13 cellular contexts compared by ENCODE assay signal in genomic region chr18:37483221-37483971, GRCh38.
A peak's percentile ranks its signal among the peaks of the same experiment; 100 is the strongest.
DNase-seq lines count a peak whose midpoint lies in the region; ATAC-seq, FAIRE-seq and TF ChIP-seq lines count a peak whose summit lies in the region.
"Had no signal": no experiment of that assay in that cellular context is flagged by ENCODE, and none has a peak within 500 bp of the region (broad histone marks: within the 10 kb centered on the region; RNA-seq: fewer than 3 reads in every experiment).

No MANE protein-coding gene starts in this region.

- no peak overlapping the region for H3K4me3 ChIP-seq in DND-41 (ENCODE audit: low read depth in 1 of 2, low read length in 2 of 2)
- H3K4me3 ChIP-seq in GM12878 = no peak overlapping the region
- H3K4me3 ChIP-seq in uterus = no peak overlapping the region
- H3K4me3 ChIP-seq in sigmoid colon = no peak overlapping the region

- TF ChIP-seq EP300 in Ishikawa (IDR thresholded peaks at IDR 0.05; ENCODE audit: borderline replicate concordance) (no peak), GM12878 (IDR thresholded peaks at IDR 0.05; ENCODE audit: borderline replicate concordance in 1 of 2, control insufficient read depth in 1 of 2, low read depth in 2 of 2, low read length in 2 of 2) (no peak), sigmoid colon (IDR thresholded peaks at IDR 0.05) (no peak)

- SMC1A ChIA-PET in GM12878 (lab: Charles Lee; ENCODE audit: uncharacterized antibody, unreplicated experiment) = interaction anchor here (0.6 kb wide), 1 partner anchor 1275 kb away, joined by 3 read pairs; no protein-coding TSS in a partner anchor

- 45% methylated on average over 12 of the region's 12 CpGs for WGBS in GM12878 (ENCODE audit: insufficient coverage, insufficient replicate concordance, low lambda C conversion rate, missing lambda C conversion rate)
- 21 to 28% methylated on average over 12 of the region's 12 CpGs for WGBS in sigmoid colon, 2 donors

- H3K27me3 Mint-ChIP-seq in natural killer cell (ENCODE audit: low read depth in 2 of 2) = peaks cover 44 to 47% of the 10 kb centered on the region in 2 donors
- H3K27me3 Mint-ChIP-seq in activated T-cell treated with anti-CD3 and anti-CD28 coated beads, Interleukin-2, amount 50 U/mL, for 72 hours (ENCODE audit: low read depth) = peaks cover 58% of the 10 kb centered on the region

- ATAC-seq in DND-41 (ENCODE audit: insufficient read depth, low read depth) = peak; percentile 95
- no peak for ATAC-seq in GM12878
- ATAC-seq in natural killer cell = no peak
- ATAC-seq in activated T-cell treated with anti-CD3 and anti-CD28 coated beads, Interleukin-2, amount 50 U/mL, for 72 hours (replicated peaks in 1 of 2) = no peak

- no peak for TF ChIP-seq CTCF in DND-41 (IDR thresholded peaks at IDR 0.05; ENCODE audit: borderline replicate concordance, extremely low read depth, low read length, poor library complexity, severe bottlenecking)
- TF ChIP-seq CTCF in GM12878 (IDR thresholded peaks at IDR 0.05 in 2 of 3, conservative IDR thresholded peaks at IDR 0.05 in 1 of 3; ENCODE audit: control insufficient read depth in 2 of 3, extremely low read depth in 1 of 3, insufficient read depth in 1 of 3, low read depth in 3 of 3, low read length in 3 of 3) = no peak
- TF ChIP-seq CTCF in natural killer cell (IDR thresholded peaks at IDR 0.05) = no peak
- TF ChIP-seq CTCF in uterus (IDR thresholded peaks at IDR 0.05) = no peak
- no peak for TF ChIP-seq CTCF in sigmoid colon (IDR thresholded peaks at IDR 0.05)

- H4K20me1 ChIP-seq in DND-41 (ENCODE audit: insufficient read depth, low read length) = peaks cover 3% of the 10 kb centered on the region; the same call in 1 of the 2 replicates
- H4K20me1 ChIP-seq in GM12878 (ENCODE audit: control insufficient read depth, insufficient read depth) = no peaks in the 10 kb centered on the region

- H3K4me3 Mint-ChIP-seq in natural killer cell = no peak overlapping the region
- H3K4me3 Mint-ChIP-seq in activated T-cell treated with anti-CD3 and anti-CD28 coated beads, Interleukin-2, amount 50 U/mL, for 72 hours = no peak overlapping the region
- H3K4me3 Mint-ChIP-seq: stimulated activated naive CD8-positive, alpha-beta T cell treated with anti-CD3 and anti-CD28 coated beads, Interleukin-15, Interleukin-2, amounts not matched to agents 100 ng/mL and 50 ng/mL, for 24 hours had no signal

- H3K4me1 ChIP-seq in DND-41 (ENCODE audit: insufficient read depth, low read length) (peaks cover 3% of the 10 kb centered on the region; the same call in 1 of the 2 replicates), GM12878 (ENCODE audit: control insufficient read depth, insufficient read depth, low read length) (no peaks in the 10 kb centered on the region), uterus (peaks cover 0 to 11% of the 10 kb centered on the region in 2 donors), sigmoid colon (peaks cover 0 to 14% (median 9%) of the 10 kb centered on the region in 4 donors)

- no peak for TF ChIP-seq RAD21 in Ishikawa (IDR thresholded peaks at IDR 0.05; ENCODE audit: low read depth)
- TF ChIP-seq RAD21 in GM12878 (IDR thresholded peaks at IDR 0.05; ENCODE audit: insufficient read depth, low read depth, low read length) = no peak

- H3K9ac ChIP-seq in DND-41 (ENCODE audit: low read depth, low read length) = no peak overlapping the region
- no peak overlapping the region for H3K9ac ChIP-seq in GM12878 (ENCODE audit: control insufficient read depth, insufficient read depth, low read length)

- POLR2A ChIA-PET in GM12878 (lab: Charles Lee) = no interaction called here

- H3K79me2 ChIP-seq in DND-41 (ENCODE audit: insufficient read depth, low read length) (no peaks in the 10 kb centered on the region), GM12878 (ENCODE audit: control insufficient read depth, insufficient read depth, low read length) (no peaks in the 10 kb centered on the region)

- BruUV-seq in GM12878 (replicated peaks; lab: Mats Ljungman, UMichigan) = no TSS peak

- H3K27me3 ChIP-seq in DND-41 (ENCODE audit: insufficient read depth, low read length, poor library complexity) = peaks cover 8% of the 10 kb centered on the region
- peaks cover 2 to 6% of the 10 kb centered on the region in 2 experiments; a peak in 3 of 4 replicates for H3K27me3 ChIP-seq in GM12878 (replicated peaks in 1 of 2; ENCODE audit: control insufficient read depth in 2 of 2, insufficient read depth in 2 of 2, low read length in 1 of 2)
- no peaks in the 10 kb centered on the region for H3K27me3 ChIP-seq in uterus
- peaks cover 11 to 47% (median 37%) of the 10 kb centered on the region in 3 donors for H3K27me3 ChIP-seq in sigmoid colon

- H2AFZ ChIP-seq in DND-41 (ENCODE audit: low read depth, low read length) = no peak overlapping the region
- no peak overlapping the region for H2AFZ ChIP-seq in GM12878 (ENCODE audit: control insufficient read depth, low read depth, low read length)

- no peak overlapping the region for H3K27ac Mint-ChIP-seq in natural killer cell
- H3K27ac Mint-ChIP-seq in activated T-cell treated with anti-CD3 and anti-CD28 coated beads, Interleukin-2, amount 50 U/mL, for 72 hours = no peak overlapping the region
- H3K27ac Mint-ChIP-seq: stimulated activated naive CD8-positive, alpha-beta T cell treated with anti-CD3 and anti-CD28 coated beads, Interleukin-15, Interleukin-2, amounts not matched to agents 100 ng/mL and 50 ng/mL, for 24 hours had no signal

- CTCF ChIA-PET in GM12878 (lab: Yijun Ruan, JAX) = interaction anchor here (1.0 kb wide), 1 partner anchor 140 kb away, joined by 3 read pairs; no protein-coding TSS in a partner anchor

- H3K4me2 ChIP-seq in DND-41 (ENCODE audit: insufficient read depth, low read length) (no peak overlapping the region), GM12878 (ENCODE audit: control insufficient read depth, insufficient read depth) (no peak overlapping the region)

- H3K9me3 Mint-ChIP-seq in natural killer cell = no peaks in the 10 kb centered on the region
- no peaks in the 10 kb centered on the region for H3K9me3 Mint-ChIP-seq in activated T-cell treated with anti-CD3 and anti-CD28 coated beads, Interleukin-2, amount 50 U/mL, for 72 hours
- H3K9me3 Mint-ChIP-seq: stimulated activated naive CD8-positive, alpha-beta T cell treated with anti-CD3 and anti-CD28 coated beads, Interleukin-15, Interleukin-2, amounts not matched to agents 100 ng/mL and 50 ng/mL, for 24 hours had no signal

- RAD21 ChIA-PET in GM12878 (lab: Charles Lee; ENCODE audit: unreplicated experiment) = no interaction called here

- no peak for FAIRE-seq in GM12878 (lab: Jason Lieb, UNC)

- DNase-seq in DND-41 (peak; percentile 75), GM12878 (ENCODE audit: low read depth, low spot score) (no peak), islet precursor cell (peak; percentile 65), natural killer cell (no peak), uterus (no peak), sigmoid colon (no peak)
- no peak for DNase-seq in activated T-cell treated with anti-CD3 and anti-CD28 coated beads, Interleukin-2, amount 50 U/mL, for 72 hours
- DNase-seq: activated T-cell treated with anti-CD3 and anti-CD28 coated beads, Interleukin-2, amount 50 U/mL, for 48 hours; DMS153; effector CD4-positive, alpha-beta T cell; NCI-H1930 had no signal

- intact Hi-C loops in GM12878 (cut with micrococcal nuclease; ENCODE audit: unreplicated experiment) = no loop called here
- intact Hi-C loops in natural killer cell (cut with micrococcal nuclease) = no loop called here
- intact Hi-C loops in uterus (cut with DNase I; ENCODE audit: low total_unique reads) = no loop called here
- intact Hi-C loops in sigmoid colon (cut with DNase I) = no loop called here

- H3K9me3 ChIP-seq in DND-41 (ENCODE audit: insufficient read depth, low read length, severe bottlenecking) = no peaks in the 10 kb centered on the region
- no peaks in the 10 kb centered on the region for H3K9me3 ChIP-seq in GM12878 (replicated peaks; ENCODE audit: control insufficient read depth, insufficient read depth, low read length)
- H3K9me3 ChIP-seq in uterus = no peaks in the 10 kb centered on the region
- no peaks in the 10 kb centered on the region for H3K9me3 ChIP-seq in sigmoid colon

- TF ChIP-seq POLR2A in GM12878 (IDR thresholded peaks at IDR 0.05; ENCODE audit: low read depth, low read length) = no peak
- no peak for TF ChIP-seq POLR2A in uterus (IDR thresholded peaks at IDR 0.05)
- no peak for TF ChIP-seq POLR2A in sigmoid colon (IDR thresholded peaks at IDR 0.05)

- no peak overlapping the region for H3K27ac ChIP-seq in DND-41 (ENCODE audit: low read length)
- no peak overlapping the region for H3K27ac ChIP-seq in GM12878 (ENCODE audit: control insufficient read depth, insufficient read depth)
- no peak overlapping the region for H3K27ac ChIP-seq in uterus
- no peak overlapping the region for H3K27ac ChIP-seq in sigmoid colon

- H3K36me3 Mint-ChIP-seq in natural killer cell = no peaks in the 10 kb centered on the region
- H3K36me3 Mint-ChIP-seq in activated T-cell treated with anti-CD3 and anti-CD28 coated beads, Interleukin-2, amount 50 U/mL, for 72 hours (ENCODE audit: insufficient read depth in 2 of 2) = no peaks in the 10 kb centered on the region

- H3K36me3 ChIP-seq in DND-41 (ENCODE audit: insufficient read depth, low read length) (no peaks in the 10 kb centered on the region), GM12878 (ENCODE audit: control insufficient read depth in 2 of 2, insufficient read depth in 2 of 2, low read length in 1 of 2) (no peaks in the 10 kb centered on the region), uterus (no peaks in the 10 kb centered on the region), sigmoid colon (no peaks in the 10 kb centered on the region)

- in situ Hi-C loops in GM12878 (cut with MboI) = no loop called here

- peaks cover 0 to 9% of the 10 kb centered on the region in 2 donors for H3K4me1 Mint-ChIP-seq in natural killer cell
- peaks cover 5% of the 10 kb centered on the region for H3K4me1 Mint-ChIP-seq in activated T-cell treated with anti-CD3 and anti-CD28 coated beads, Interleukin-2, amount 50 U/mL, for 72 hours (ENCODE audit: low read depth)

TF ChIP-seq in Ishikawa, 13 proteins besides CTCF, POLR2A, EP300 and RAD21 (continues in another document):
- TF ChIP-seq TEAD4 (IDR thresholded peaks at IDR 0.05) = no peak

TF ChIP-seq in GM12878, 131 proteins besides CTCF, POLR2A, EP300 and RAD21 (continues in another document):
- no peak for TF ChIP-seq RELA (IDR thresholded peaks at IDR 0.05; ENCODE audit: borderline replicate concordance, partially characterized antibody)

Comparison
In these comparisons a context has a peak if more than half of its experiments do, and no peak if none do; other contexts are left out.
1. DNase-seq: peak in DND-41 (single experiment) and islet precursor cell (single experiment); none in GM12878 (single experiment), natural killer cell (single experiment), uterus (0 of 2), activated T-cell treated with anti-CD3 and anti-CD28 coated beads, Interleukin-2, amount 50 U/mL, for 72 hours (0 of 2) and sigmoid colon (single experiment).